Comparison of ENCODE assay signal across 9 cellular contexts in genomic region chr14:58639842-58640484, GRCh38. TPM values are rescaled to one million over a fixed set of nuclear protein-coding genes. Genes with fewer than 3 reads are reported as not detected.
DNase-seq lines count a peak whose midpoint lies in the region; ATAC-seq, FAIRE-seq and TF ChIP-seq lines count a peak whose summit lies in the region.
"Had no signal": no experiment of that assay in that cellular context is flagged by ENCODE, and none has a peak within 500 bp of the region (broad histone marks: within the 10 kb centered on the region; RNA-seq: fewer than 3 reads in every experiment).

No MANE protein-coding gene starts in this region.

- H3K27ac Mint-ChIP-seq in activated T-helper 1 cell treated with anti-CD3 and anti-CD28 coated beads, Interleukin-12 subunit alpha, Interleukin-12 subunit beta, Interleukin-2, Interleukin-4 antibody, amounts not matched to agents 30 ng/mL and 10 ng/mL and 1 ng/mL, durations not matched to agents 14 hours and 24 hours and 36 hours, result no peak overlapping the region

- H3K4me3 Mint-ChIP-seq in activated T-helper 1 cell treated with anti-CD3 and anti-CD28 coated beads, Interleukin-12 subunit alpha, Interleukin-12 subunit beta, Interleukin-2, Interleukin-4 antibody, amounts not matched to agents 30 ng/mL and 10 ng/mL and 1 ng/mL, durations not matched to agents 14 hours and 24 hours and 36 hours, result peak overlapping the region; percentile 80

- TF ChIP-seq CTCF in pancreas (IDR thresholded peaks at IDR 0.05), result peak in 3 of 4 donors; percentile 19 to 31 (median 23)

- intact Hi-C loops in activated T-helper 1 cell treated with anti-CD3 and anti-CD28 coated beads, Interleukin-12 subunit alpha, Interleukin-12 subunit beta, Interleukin-2, Interleukin-4 antibody, amounts not matched to agents 30 ng/mL and 10 ng/mL and 1 ng/mL, durations not matched to agents 14 hours and 24 hours and 36 hours (cut with micrococcal nuclease), result loop anchor here (1.0 to 5.0 kb wide), 7 partner anchors 92 to 842 kb away; partner anchors contain the start of genes ARID4A, JKAMP and L3HYPDH
- intact Hi-C loops in Right ventricle myocardium superior (cut with DNase I) (no loop called here), pancreas (cut with DNase I) (no loop called here), posterior vena cava (cut with DNase I) (loop anchor here (5.0 to 10.0 kb wide), 4 partner anchors 135 to 812 kb away; no protein-coding TSS in a partner anchor)

- ATAC-seq in Right ventricle myocardium superior (ENCODE audit: poor library complexity), result peak; percentile 68
- ATAC-seq in pancreas, result peak in 3 of 4 donors; percentile 59 to 65 (median 59)
- ATAC-seq in HG02970 (IDR thresholded peaks at IDR 0.05; ENCODE audit: low FRiP score, unreplicated experiment), result no peak

- H3K9me3 Mint-ChIP-seq in activated T-helper 1 cell treated with anti-CD3 and anti-CD28 coated beads, Interleukin-12 subunit alpha, Interleukin-12 subunit beta, Interleukin-2, Interleukin-4 antibody, amounts not matched to agents 30 ng/mL and 10 ng/mL and 1 ng/mL, durations not matched to agents 14 hours and 24 hours and 36 hours, result no peaks in the 10 kb centered on the region

- H3K4me1 ChIP-seq in pancreas, result peaks cover 7 to 16% (median 14%) of the 10 kb centered on the region in 3 donors

- no peaks in the 10 kb centered on the region for H3K36me3 Mint-ChIP-seq in activated T-helper 1 cell treated with anti-CD3 and anti-CD28 coated beads, Interleukin-12 subunit alpha, Interleukin-12 subunit beta, Interleukin-2, Interleukin-4 antibody, amounts not matched to agents 30 ng/mL and 10 ng/mL and 1 ng/mL, durations not matched to agents 14 hours and 24 hours and 36 hours (ENCODE audit: low read depth)

- no peak overlapping the region for H3K27ac ChIP-seq in pancreas
- H3K27ac ChIP-seq: HL-60 had no signal

- 24 to 26% methylated on average over 5 of the region's 5 CpGs for WGBS in pancreas, 2 donors

- in situ Hi-C loops in ACHN (cut with HindIII; ENCODE audit: low pct_ligation_motif_present, low pct_unique_long_range_greater_than_20kb, low sequenced_read_pairs), result no loop called here

- H3K27me3 Mint-ChIP-seq in activated T-helper 1 cell treated with anti-CD3 and anti-CD28 coated beads, Interleukin-12 subunit alpha, Interleukin-12 subunit beta, Interleukin-2, Interleukin-4 antibody, amounts not matched to agents 30 ng/mL and 10 ng/mL and 1 ng/mL, durations not matched to agents 14 hours and 24 hours and 36 hours (ENCODE audit: insufficient read depth), result peaks cover 31% of the 10 kb centered on the region

- no peaks in the 10 kb centered on the region for H3K9me3 ChIP-seq in pancreas

- H3K4me1 Mint-ChIP-seq in activated T-helper 1 cell treated with anti-CD3 and anti-CD28 coated beads, Interleukin-12 subunit alpha, Interleukin-12 subunit beta, Interleukin-2, Interleukin-4 antibody, amounts not matched to agents 30 ng/mL and 10 ng/mL and 1 ng/mL, durations not matched to agents 14 hours and 24 hours and 36 hours (ENCODE audit: low read depth), result peaks cover 31% of the 10 kb centered on the region

- H3K36me3 ChIP-seq in pancreas, result no peaks in the 10 kb centered on the region

- H3K4me3 ChIP-seq in pancreas, result peak overlapping the region in 1 of 4 donors; percentile 81

- peaks cover 0 to 6% (median 0%) of the 10 kb centered on the region in 4 donors for H3K27me3 ChIP-seq in pancreas

- DNase-seq in ACHN (peak; percentile 56), GM04504 (ENCODE audit: low read depth) (peak; percentile 79), NCI-H187 (lab: John Stamatoyannopoulos, UW) (peak; percentile 66 to 74), Right ventricle myocardium superior (no peak), pancreas (peak in 3 of 6 donors; percentile 17 to 35 (median 22)), posterior vena cava (ENCODE audit: low spot score) (no peak)
- no peak for DNase-seq in activated T-helper 1 cell treated with anti-CD3 and anti-CD28 coated beads, Interleukin-12 subunit alpha, Interleukin-12 subunit beta, Interleukin-2, Interleukin-4 antibody, amounts not matched to agents 30 ng/mL and 10 ng/mL and 1 ng/mL, durations not matched to agents 14 hours and 24 hours and 36 hours (ENCODE audit: low spot score)

- FAIRE-seq in pancreas (lab: Jason Lieb, UNC), result no peak

RNA-seq across cellular contexts. Expression of gene DACT1, which starts 2.2 kb away (rescaled TPM):
- total RNA-seq in activated T-helper 1 cell treated with anti-CD3 and anti-CD28 coated beads, Interleukin-12 subunit alpha, Interleukin-12 subunit beta, Interleukin-2, Interleukin-4 antibody, amounts not matched to agents 30 ng/mL and 10 ng/mL and 1 ng/mL, durations not matched to agents 14 hours and 24 hours and 36 hours, result 1.6 and 2.3 TPM in 2 replicates
- total RNA-seq in Right ventricle myocardium superior (2.4 TPM), pancreas (1 to 10 TPM in 3 of 6 donors, under 1 TPM in 3; 0.69 to 7.5 (median 1.2) TPM), posterior vena cava (10 to 100 TPM; 13.7 to 18.8 TPM)
- polyA plus RNA-seq in pancreas, result 1 to 10 TPM in 1 of 2 donors, under 1 TPM in 1; 0.80 to 1.3 TPM

Comparison
In these comparisons a context has a peak if more than half of its experiments do, and no peak if none do; other contexts are left out.
1. DNase-seq: peak in ACHN (single experiment), GM04504 (single experiment) and NCI-H187 (2 of 2); none in activated T-helper 1 cell treated with anti-CD3 and anti-CD28 coated beads, Interleukin-12 subunit alpha, Interleukin-12 subunit beta, Interleukin-2, Interleukin-4 antibody, amounts not matched to agents 30 ng/mL and 10 ng/mL and 1 ng/mL, durations not matched to agents 14 hours and 24 hours and 36 hours (single experiment), Right ventricle myocardium superior (single experiment) and posterior vena cava (single experiment).
2. intact Hi-C loops: an anchor here in activated T-helper 1 cell treated with anti-CD3 and anti-CD28 coated beads, Interleukin-12 subunit alpha, Interleukin-12 subunit beta, Interleukin-2, Interleukin-4 antibody, amounts not matched to agents 30 ng/mL and 10 ng/mL and 1 ng/mL, durations not matched to agents 14 hours and 24 hours and 36 hours (1.0 to 5.0 kb wide) and posterior vena cava (5.0 to 10.0 kb wide); none called in Right ventricle myocardium superior and pancreas.